ENCODE assay signal across 34 cellular contexts in genomic region chr2:184859187-184859586, GRCh38.
"Had no signal": no experiment of that assay in that cellular context is flagged by ENCODE, and none has a peak within 500 bp of the region (broad histone marks: within the 10 kb centered on the region; RNA-seq: fewer than 3 reads in every experiment).

No MANE protein-coding gene starts in this region.

- DNase-seq: activated B cell treated with CpG ODN at 0.5 μM for 24 hours; activated CD4-positive, alpha-beta memory T cell treated with anti-CD3 and anti-CD28 coated beads, Interleukin-2, amount 10 ng/mL, durations not matched to agents 7 days and 5 days; activated CD4-positive, alpha-beta T cell treated with anti-CD3 and anti-CD28 coated beads for 36 hours; activated CD4-positive, alpha-beta T cell treated with anti-CD3 and anti-CD28 coated beads, Interleukin-2, amount 10 ng/mL, durations not matched to agents 24 days and 14 days; activated CD4-positive, alpha-beta T cell treated with anti-CD3 and anti-CD28 coated beads, Interleukin-2, amount 50 U/mL, for 4 hours; activated CD8-positive, alpha-beta memory T cell treated with anti-CD3 and anti-CD28 coated beads, Interleukin-2, amount 50 U/mL, for 48 hours; activated gamma-delta T cell; activated naive CD4-positive, alpha-beta T cell; activated naive CD4-positive, alpha-beta T cell treated with anti-CD3 and anti-CD28 coated beads, Interleukin-2, amount 10 ng/mL, durations not matched to agents 7 days and 5 days; activated naive CD8-positive, alpha-beta T cell treated with anti-CD3 and anti-CD28 coated beads, Interleukin-2, amount 10 ng/mL, durations not matched to agents 7 days and 5 days; activated T-cell treated with anti-CD3 and anti-CD28 coated beads for 4 hours; activated T-cell treated with anti-CD3 and anti-CD28 coated beads, Interleukin-2, amount 50 U/mL, for 24 hours; activated T-cell treated with anti-CD3 and anti-CD28 coated beads, Interleukin-2, amount 50 U/mL, for 72 hours; central memory CD4-positive, alpha-beta T cell; cerebellar nuclear complex; dorsolateral prefrontal cortex; effector CD8-positive, alpha-beta T cell; esophagus squamous epithelium; foreskin melanocyte; heart right ventricle; hippocampal formation; T-helper 2 cell; WERI-Rb-1 had no signal

- H3K4me1 Mint-ChIP-seq: activated B cell treated with CpG ODN at 0.5 μM for 24 hours; activated CD4-positive, alpha-beta memory T cell treated with anti-CD3 and anti-CD28 coated beads, Interleukin-2, amount 10 ng/mL, durations not matched to agents 7 days and 5 days; activated CD4-positive, alpha-beta T cell treated with anti-CD3 and anti-CD28 coated beads for 36 hours; activated CD4-positive, alpha-beta T cell treated with anti-CD3 and anti-CD28 coated beads, Interleukin-2, amount 10 ng/mL, durations not matched to agents 24 days and 14 days; activated naive CD4-positive, alpha-beta T cell treated with anti-CD3 and anti-CD28 coated beads, Interleukin-2, amount 10 ng/mL, durations not matched to agents 7 days and 5 days; activated naive CD8-positive, alpha-beta T cell treated with anti-CD3 and anti-CD28 coated beads, Interleukin-2, amount 10 ng/mL, durations not matched to agents 7 days and 5 days; brain had no signal

- FAIRE-seq: endothelial cell of umbilical vein had no signal

- H3K27me3 ChIP-seq: ascending aorta, breast epithelium, cardiac muscle cell, dorsolateral prefrontal cortex, esophagus squamous epithelium, gastroesophageal sphincter, heart right ventricle had no signal

- H3K27ac Mint-ChIP-seq: activated B cell treated with CpG ODN at 0.5 μM for 24 hours; activated CD4-positive, alpha-beta memory T cell treated with anti-CD3 and anti-CD28 coated beads, Interleukin-2, amount 10 ng/mL, durations not matched to agents 7 days and 5 days; activated CD4-positive, alpha-beta T cell treated with anti-CD3 and anti-CD28 coated beads for 36 hours; activated CD4-positive, alpha-beta T cell treated with anti-CD3 and anti-CD28 coated beads, Interleukin-2, amount 10 ng/mL, durations not matched to agents 24 days and 14 days; activated naive CD4-positive, alpha-beta T cell treated with anti-CD3 and anti-CD28 coated beads, Interleukin-2, amount 10 ng/mL, durations not matched to agents 7 days and 5 days; activated naive CD4-positive, alpha-beta T cell treated with anti-CD3 and anti-CD28 coated beads, Interleukin-2, amount 50 U/mL, for 72 hours; activated naive CD8-positive, alpha-beta T cell treated with anti-CD3 and anti-CD28 coated beads, Interleukin-2, amount 10 ng/mL, durations not matched to agents 7 days and 5 days; activated T-cell treated with anti-CD3 and anti-CD28 coated beads, Interleukin-2, amount 50 U/mL, for 24 hours; activated T-cell treated with anti-CD3 and anti-CD28 coated beads, Interleukin-2, amount 50 U/mL, for 72 hours; brain; dendritic cell treated with granulocyte-macrophage colony-stimulating factor and Interleukin-4, amounts not matched to agents 40 ng/mL and 50 ng/mL, for 4 days had no signal

- H3K36me3 Mint-ChIP-seq: activated naive CD4-positive, alpha-beta T cell treated with anti-CD3 and anti-CD28 coated beads, Interleukin-2, amount 10 ng/mL, durations not matched to agents 7 days and 5 days; activated naive CD8-positive, alpha-beta T cell treated with anti-CD3 and anti-CD28 coated beads, Interleukin-2, amount 10 ng/mL, durations not matched to agents 7 days and 5 days had no signal

- H3K27ac ChIP-seq: ascending aorta, breast epithelium, cardiac muscle cell, coronary artery, dorsolateral prefrontal cortex, epithelial cell of prostate, esophagus squamous epithelium, gastroesophageal sphincter, heart right ventricle, WERI-Rb-1 had no signal

- H3K27me3 Mint-ChIP-seq: activated B cell treated with CpG ODN at 0.5 μM for 24 hours; activated CD4-positive, alpha-beta memory T cell treated with anti-CD3 and anti-CD28 coated beads, Interleukin-2, amount 10 ng/mL, durations not matched to agents 7 days and 5 days; activated CD4-positive, alpha-beta T cell treated with anti-CD3 and anti-CD28 coated beads for 36 hours; activated CD4-positive, alpha-beta T cell treated with anti-CD3 and anti-CD28 coated beads, Interleukin-2, amount 10 ng/mL, durations not matched to agents 24 days and 14 days; activated naive CD4-positive, alpha-beta T cell treated with anti-CD3 and anti-CD28 coated beads, Interleukin-2, amount 10 ng/mL, durations not matched to agents 7 days and 5 days; activated naive CD8-positive, alpha-beta T cell treated with anti-CD3 and anti-CD28 coated beads, Interleukin-2, amount 10 ng/mL, durations not matched to agents 7 days and 5 days; activated T-cell treated with anti-CD3 and anti-CD28 coated beads, Interleukin-2, amount 50 U/mL, for 24 hours; brain; dendritic cell treated with granulocyte-macrophage colony-stimulating factor and Interleukin-4, amounts not matched to agents 40 ng/mL and 50 ng/mL, for 4 days had no signal

- H3K4me3 ChIP-seq: ascending aorta, breast epithelium, cardiac muscle cell, coronary artery, dorsolateral prefrontal cortex, esophagus squamous epithelium, gastroesophageal sphincter, heart right ventricle had no signal

- H3K4me1 ChIP-seq: ascending aorta, breast epithelium, esophagus squamous epithelium, gastroesophageal sphincter, heart right ventricle had no signal

- H3K36me3 ChIP-seq: ascending aorta, breast epithelium, cardiac muscle cell, esophagus squamous epithelium, gastroesophageal sphincter, heart right ventricle, WERI-Rb-1 had no signal

- H3K4me3 Mint-ChIP-seq: activated B cell treated with CpG ODN at 0.5 μM for 24 hours; activated CD4-positive, alpha-beta memory T cell treated with anti-CD3 and anti-CD28 coated beads, Interleukin-2, amount 10 ng/mL, durations not matched to agents 7 days and 5 days; activated CD4-positive, alpha-beta T cell treated with anti-CD3 and anti-CD28 coated beads for 36 hours; activated CD4-positive, alpha-beta T cell treated with anti-CD3 and anti-CD28 coated beads, Interleukin-2, amount 10 ng/mL, durations not matched to agents 24 days and 14 days; activated naive CD4-positive, alpha-beta T cell treated with anti-CD3 and anti-CD28 coated beads, Interleukin-2, amount 10 ng/mL, durations not matched to agents 7 days and 5 days; activated naive CD8-positive, alpha-beta T cell treated with anti-CD3 and anti-CD28 coated beads, Interleukin-2, amount 10 ng/mL, durations not matched to agents 7 days and 5 days; activated T-cell treated with anti-CD3 and anti-CD28 coated beads, Interleukin-2, amount 50 U/mL, for 24 hours; activated T-cell treated with anti-CD3 and anti-CD28 coated beads, Interleukin-2, amount 50 U/mL, for 72 hours; brain; dendritic cell treated with granulocyte-macrophage colony-stimulating factor and Interleukin-4, amounts not matched to agents 40 ng/mL and 50 ng/mL, for 4 days had no signal

- ATAC-seq: activated CD4-positive, alpha-beta T cell treated with anti-CD3 and anti-CD28 coated beads for 36 hours; activated CD4-positive, CD25-positive, alpha-beta regulatory T cell treated with anti-CD3 and anti-CD28 coated beads, Interleukin-2, amount 50 U/mL, for 24 hours; activated naive CD4-positive, alpha-beta T cell treated with anti-CD3 and anti-CD28 coated beads, Interleukin-2, amount 50 U/mL, for 72 hours; activated T-cell treated with anti-CD3 and anti-CD28 coated beads, Interleukin-2, amount 50 U/mL, for 72 hours; gastroesophageal sphincter; heart right ventricle had no signal
